Comparison of ENCODE assay signal across 23 cellular contexts in the genomic region with DNA sequence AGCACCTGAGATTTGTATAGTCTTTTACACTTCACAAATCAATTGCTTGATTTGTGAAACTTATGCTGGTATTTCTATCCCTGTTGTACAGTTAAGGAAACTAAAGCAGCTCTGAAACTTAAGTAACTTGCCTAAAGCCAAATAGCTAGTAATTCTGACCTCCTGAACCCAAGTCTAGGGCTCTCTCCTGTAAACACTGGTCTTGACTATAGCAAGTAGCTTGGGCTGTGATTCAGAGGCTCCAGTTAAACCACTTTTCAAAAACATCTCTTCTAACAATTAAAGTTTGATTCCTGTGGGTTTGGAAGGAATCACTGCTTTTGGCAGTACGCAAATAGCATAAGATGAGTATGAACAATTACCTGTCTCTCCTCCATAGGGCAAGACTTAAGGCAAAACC. TPM values are rescaled to one million over a fixed set of nuclear protein-coding genes. Genes with fewer than 3 reads are reported as not detected.
"Had no signal": no experiment of that assay in that cellular context is flagged by ENCODE, and none has a peak within 500 bp of the region (broad histone marks: within the 10 kb centered on the region; RNA-seq: fewer than 3 reads in every experiment).

No MANE protein-coding gene starts in this region.

- H3K4me1 ChIP-seq: gastrocnemius medialis, parathyroid adenoma, tibial nerve, vagina had no signal

- DNase-seq: activated CD4-positive, alpha-beta T cell treated with anti-CD3 and anti-CD28 coated beads for 4 hours; activated CD8-positive, alpha-beta memory T cell treated with anti-CD3 and anti-CD28 coated beads, Interleukin-2, amount 50 U/mL, for 48 hours; activated CD8-positive, alpha-beta T cell treated with anti-CD3 and anti-CD28 coated beads, Interleukin-2, amount 10 ng/mL, durations not matched to agents 7 days and 5 days; activated gamma-delta T cell; activated T-cell treated with anti-CD3 and anti-CD28 coated beads, Interleukin-2, amount 50 U/mL, for 72 hours; amniotic stem cell; dorsolateral prefrontal cortex; endodermal cell; gastrocnemius medialis; heart right ventricle; islet precursor cell; stimulated activated CD4-positive, alpha-beta T cell treated with anti-CD3 and anti-CD28 coated beads, Interleukin-15, amount 100 ng/mL, for 24 hours; stimulated activated CD4-positive, alpha-beta T cell treated with anti-CD3 and anti-CD28 coated beads, Interleukin-4, amount 100 ng/mL, for 1 hour; stimulated activated naive CD4-positive, alpha-beta T cell; substantia nigra; T-helper 2 cell had no signal

- H3K9me3 ChIP-seq: gastrocnemius medialis, vagina had no signal

- ATAC-seq: activated CD8-positive, alpha-beta T cell treated with anti-CD3 and anti-CD28 coated beads, Interleukin-2, amount 10 ng/mL, durations not matched to agents 7 days and 5 days; activated naive CD4-positive, alpha-beta T cell treated with anti-CD3 and anti-CD28 coated beads, Interleukin-2, amount 50 U/mL, for 72 hours; activated T-cell treated with anti-CD3 and anti-CD28 coated beads, Interleukin-2, amount 50 U/mL, for 72 hours; gastrocnemius medialis; heart right ventricle; left lobe of liver; WTC11 had no signal

- H2AFZ ChIP-seq: parathyroid adenoma had no signal

- H3K4me3 ChIP-seq: dorsolateral prefrontal cortex, gastrocnemius medialis, heart right ventricle, tibial nerve, vagina had no signal

- H3K27me3 ChIP-seq: gastrocnemius medialis, heart right ventricle, tibial nerve, vagina had no signal

- H3K36me3 ChIP-seq: gastrocnemius medialis, heart right ventricle, tibial nerve, vagina had no signal

- H3K27ac ChIP-seq: dorsolateral prefrontal cortex, gastrocnemius medialis, heart right ventricle, parathyroid adenoma, tibial nerve, vagina had no signal

- H3K9ac ChIP-seq: parathyroid adenoma had no signal

RNA-seq across cellular contexts. Expression of a gene that starts 18.5 kb away (rescaled TPM):
- total RNA-seq: skeletal muscle tissue had no signal
